In genomic region chr11:82038151-82038550, GRCh38 we compare ENCODE assay signal across 25 cellular contexts.
DNase-seq lines count a peak whose midpoint lies in the region; TF ChIP-seq lines count a peak whose summit lies in the region.
"Had no signal": no experiment of that assay in that cellular context is flagged by ENCODE, and none has a peak within 500 bp of the region (broad histone marks: within the 10 kb centered on the region; RNA-seq: fewer than 3 reads in every experiment).

No MANE protein-coding gene starts in this region.

- DNase-seq in D341Med (ENCODE audit: low spot score) (peak; percentile 15), HT-29 (ENCODE audit: low spot score) (peak; percentile 10), fibroblast of the aortic adventitia (ENCODE audit: low read depth) (peak; percentile 7), colonic mucosa (no peak), coronary artery (ENCODE audit: low spot score) (no peak), NCI-H1436 (lab: John Stamatoyannopoulos, UW) (no peak)
- DNase-seq in activated CD8-positive, alpha-beta memory T cell treated with anti-CD3 and anti-CD28 coated beads, Interleukin-2, amount 50 U/mL, for 4 hours, result no peak
- DNase-seq: activated CD4-positive, alpha-beta T cell treated with anti-CD3 and anti-CD28 coated beads, Interleukin-2, amount 10 ng/mL, durations not matched to agents 7 days and 5 days; activated naive CD4-positive, alpha-beta T cell treated with anti-CD3 and anti-CD28 coated beads, Interleukin-2, amount 10 ng/mL, durations not matched to agents 7 days and 5 days; caudate nucleus; CD4-positive, CD25-positive, alpha-beta regulatory T cell; dorsolateral prefrontal cortex; heart left ventricle; Karpas-422; naive B cell; NCI-H1048; NCI-H2029 treated with DMSO at 0.1 percent for 48 hours; NCI-H345; nucleus accumbens; RPMI8226; small intestine; stimulated activated CD4-positive, alpha-beta T cell treated with anti-CD3 and anti-CD28 coated beads, Interleukin-2, amount 100 ng/mL, for 24 hours; T-helper 2 cell had no signal

- no peaks in the 10 kb centered on the region for H3K27me3 ChIP-seq in colonic mucosa
- H3K27me3 ChIP-seq: dorsolateral prefrontal cortex, heart left ventricle had no signal

- peak; percentile 37; the same call in 1 of the 2 replicates for TF ChIP-seq CTCF in VCaP (conservative IDR thresholded peaks at IDR 0.05)
- TF ChIP-seq CTCF in fibroblast of the aortic adventitia (IDR thresholded peaks at IDR 0.05; ENCODE audit: insufficient read depth, low read length), result no peak
- TF ChIP-seq CTCF in colonic mucosa (IDR thresholded peaks at IDR 0.05), result no peak
- TF ChIP-seq CTCF in coronary artery (IDR thresholded peaks at IDR 0.05), result no peak

- H3K36me3 ChIP-seq in colonic mucosa, result no peaks in the 10 kb centered on the region
- H3K36me3 ChIP-seq: HAP-1, heart left ventricle had no signal

- intact Hi-C loops in colonic mucosa (cut with DNase I), result no loop called here

- no peak overlapping the region for H3K9ac ChIP-seq in colonic mucosa (ENCODE audit: low read depth in 2 of 2, low read length in 2 of 2)

- no peak overlapping the region for H3K27ac ChIP-seq in VCaP
- H3K27ac ChIP-seq in colonic mucosa, result no peak overlapping the region
- no peak overlapping the region for H3K27ac ChIP-seq in coronary artery
- H3K27ac ChIP-seq: dorsolateral prefrontal cortex, heart left ventricle had no signal

- no peaks in the 10 kb centered on the region for H3K4me1 ChIP-seq in colonic mucosa
- H3K4me1 ChIP-seq: HAP-1, heart left ventricle had no signal

- H3K4me3 ChIP-seq in fibroblast of the aortic adventitia (ENCODE audit: low read depth, low read length), result no peak overlapping the region
- no peak overlapping the region for H3K4me3 ChIP-seq in colonic mucosa
- no peak overlapping the region for H3K4me3 ChIP-seq in coronary artery
- H3K4me3 ChIP-seq: dorsolateral prefrontal cortex, HAP-1, heart left ventricle had no signal

- no peaks in the 10 kb centered on the region for H3K9me3 ChIP-seq in colonic mucosa
- H3K9me3 ChIP-seq: HAP-1, heart left ventricle had no signal

Comparison
In these comparisons a context has a peak if more than half of its experiments do, and no peak if none do; other contexts are left out.
1. DNase-seq: peak in D341Med (single experiment), HT-29 (single experiment) and fibroblast of the aortic adventitia (single experiment); none in activated CD8-positive, alpha-beta memory T cell treated with anti-CD3 and anti-CD28 coated beads, Interleukin-2, amount 50 U/mL, for 4 hours (single experiment), colonic mucosa (single experiment), coronary artery (single experiment) and NCI-H1436 (single experiment).